ENCODE assay signal across 24 cellular contexts in genomic region chr7:136509466-136509865, GRCh38.
"Had no signal": no experiment of that assay in that cellular context is flagged by ENCODE, and none has a peak within 500 bp of the region (broad histone marks: within the 10 kb centered on the region; RNA-seq: fewer than 3 reads in every experiment).

No MANE protein-coding gene starts in this region.

- H3K27me3 Mint-ChIP-seq: activated naive CD4-positive, alpha-beta T cell treated with anti-CD3 and anti-CD28 coated beads, Interleukin-2, amount 50 U/mL, for 24 hours had no signal

- H3K36me3 Mint-ChIP-seq: activated naive CD4-positive, alpha-beta T cell treated with anti-CD3 and anti-CD28 coated beads, Interleukin-2, amount 50 U/mL, for 24 hours had no signal

- H3K9me3 Mint-ChIP-seq: activated naive CD4-positive, alpha-beta T cell treated with anti-CD3 and anti-CD28 coated beads, Interleukin-2, amount 50 U/mL, for 24 hours had no signal

- H3K4me1 Mint-ChIP-seq: activated naive CD4-positive, alpha-beta T cell treated with anti-CD3 and anti-CD28 coated beads, Interleukin-2, amount 50 U/mL, for 24 hours had no signal

- H3K27me3 ChIP-seq: breast epithelium, MG63, Peyer's patch had no signal

- H3K27ac Mint-ChIP-seq: activated CD8-positive, alpha-beta T cell treated with anti-CD3 and anti-CD28 coated beads, Interleukin-2, amount 10 ng/mL, durations not matched to agents 7 days and 5 days; activated naive CD4-positive, alpha-beta T cell treated with anti-CD3 and anti-CD28 coated beads, Interleukin-2, amount 50 U/mL, for 24 hours; activated T-helper 1 cell treated with anti-CD3 and anti-CD28 coated beads, Interleukin-12 subunit alpha, Interleukin-12 subunit beta, Interleukin-2, Interleukin-4 antibody, amounts not matched to agents 30 ng/mL and 10 ng/mL and 1 ng/mL, durations not matched to agents 14 hours and 24 hours and 36 hours; T-helper 1 cell treated with Interleukin-12 subunit alpha and Interleukin-12 subunit beta and Interleukin-4 antibody, amounts not matched to agents 30 μg/mL and 1 μg/mL, for 36 hours had no signal

- H3K9me3 ChIP-seq: MG63, Peyer's patch had no signal

- H3K4me3 Mint-ChIP-seq: activated CD8-positive, alpha-beta T cell treated with anti-CD3 and anti-CD28 coated beads, Interleukin-2, amount 10 ng/mL, durations not matched to agents 7 days and 5 days; activated naive CD4-positive, alpha-beta T cell treated with anti-CD3 and anti-CD28 coated beads, Interleukin-2, amount 50 U/mL, for 24 hours; activated T-helper 1 cell treated with anti-CD3 and anti-CD28 coated beads, Interleukin-12 subunit alpha, Interleukin-12 subunit beta, Interleukin-2, Interleukin-4 antibody, amounts not matched to agents 30 ng/mL and 10 ng/mL and 1 ng/mL, durations not matched to agents 14 hours and 24 hours and 36 hours; T-helper 1 cell treated with Interleukin-12 subunit alpha and Interleukin-12 subunit beta and Interleukin-4 antibody, amounts not matched to agents 30 μg/mL and 1 μg/mL, for 36 hours had no signal

- H3K27ac ChIP-seq: breast epithelium, KMS-11, Peyer's patch, RWPE1 had no signal

- H3K4me2 ChIP-seq: KMS-11 had no signal

- H3K4me1 ChIP-seq: breast epithelium, Peyer's patch had no signal

- H3K36me3 ChIP-seq: breast epithelium, MG63, Peyer's patch had no signal

- ATAC-seq: activated CD4-positive, CD25-positive, alpha-beta regulatory T cell treated with anti-CD3 and anti-CD28 coated beads, Interleukin-2, amount 50 U/mL, for 24 hours; activated CD8-positive, alpha-beta T cell treated with anti-CD3 and anti-CD28 coated beads, Interleukin-2, amount 10 ng/mL, durations not matched to agents 7 days and 5 days had no signal

- H3K9ac ChIP-seq: KMS-11 had no signal

- H3K4me3 ChIP-seq: breast epithelium, MG63, Peyer's patch had no signal

- DNase-seq: activated CD4-positive, alpha-beta T cell treated with anti-CD3 and anti-CD28 coated beads for 48 hours; activated CD4-positive, alpha-beta T cell treated with anti-CD3 and anti-CD28 coated beads, Interleukin-2, amount 50 U/mL, for 4 hours; activated CD8-positive, alpha-beta memory T cell treated with anti-CD3 and anti-CD28 coated beads, Interleukin-2, amount 50 U/mL, for 48 hours; activated CD8-positive, alpha-beta T cell treated with anti-CD3 and anti-CD28 coated beads, Interleukin-2, amount 10 ng/mL, durations not matched to agents 7 days and 5 days; activated effector memory CD4-positive, alpha-beta T cell treated with Interleukin-2 at 50 U/mL for 16 hours; activated naive CD4-positive, alpha-beta T cell; activated T-cell treated with anti-CD3 and anti-CD28 coated beads, Interleukin-2, amount 50 U/mL, for 1 hour; aorta; MG63; NCI-H1105 treated with DMSO at 0.1 percent for 48 hours; NCI-H1436 treated with DMSO at 0.1 percent for 48 hours; NCI-H187 treated with DMSO at 0.1 percent for 48 hours; NCI-H2081 treated with DMSO at 0.1 percent for 48 hours; NCI-H446; NCI-H524; Peyer's patch; SHP77 treated with DMSO at 0.1 percent for 48 hours had no signal
